Comparison of ENCODE assay signal across 7 cellular contexts in genomic region chr5:160438316-160439204, GRCh38. TPM values are rescaled to one million over a fixed set of nuclear protein-coding genes. Genes with fewer than 3 reads are reported as not detected.
DNase-seq lines count a peak whose midpoint lies in the region; ATAC-seq, FAIRE-seq and TF ChIP-seq lines count a peak whose summit lies in the region.

No MANE protein-coding gene starts in this region.

- H4K20me1 ChIP-seq in K562 (replicated peaks; ENCODE audit: control insufficient read depth, insufficient read depth, low read length) = no peaks in the 10 kb centered on the region

- CTCF ChIA-PET in K562 (lab: Yijun Ruan, JAX; ENCODE audit: low intra/inter-chr PET ratio) = interaction anchor here (0.6 kb wide), 1 partner anchor 214 kb away, joined by 3 read pairs; no protein-coding TSS in a partner anchor

- H3K9me3 Mint-ChIP-seq in T-helper 2 cell treated with Interferon-gamma antibody and Interleukin-4, amounts not matched to agents 5 μg/mL and 100 μg/mL, for 36 hours = no peaks in the 10 kb centered on the region

- H3K9me3 ChIP-seq in K562 (replicated peaks; ENCODE audit: control insufficient read depth, insufficient read depth, low read depth, low read length) (no peaks in the 10 kb centered on the region), skeletal muscle satellite cell (replicated peaks; ENCODE audit: low read length) (no peaks in the 10 kb centered on the region)

- intact Hi-C loops in K562 (cut with micrococcal nuclease) = no loop called here

- in situ Hi-C loops in GM13977 (cut with MboI; ENCODE audit: low pct_unique_long_range_greater_than_20kb, low sequenced_read_pairs, unreplicated experiment) = loop anchor here (5.0 kb wide), 1 partner anchor 44 kb away; no protein-coding TSS in a partner anchor
- in situ Hi-C loops in K562 (cut with MboI) = no loop called here

- H3K4me2 ChIP-seq in K562 (ENCODE audit: insufficient read depth, low read length) (peak overlapping the region; percentile 88), skeletal muscle satellite cell (ENCODE audit: low read length) (peak overlapping the region; percentile 84)

- H3K4me3 ChIP-seq in K562 (peak overlapping the region; percentile 33), iPS-11a (ENCODE audit: low read depth, low read length) (peak overlapping the region; percentile 28), skeletal muscle satellite cell (ENCODE audit: low read length) (peak overlapping the region; percentile 70)

- H3K9ac ChIP-seq in K562 (ENCODE audit: insufficient read depth in 1 of 2, low read depth in 2 of 2, low read length in 2 of 2) = peak overlapping the region in 1 of 2 experiments; percentile 50; a peak in 1 of 4 replicates
- H3K9ac ChIP-seq in skeletal muscle satellite cell (ENCODE audit: low read depth, low read length) = peak overlapping the region; percentile 15

- peak overlapping the region; percentile 98 for H2AFZ ChIP-seq in K562 (ENCODE audit: low read depth, low read length)

- peak; percentile 37 for DNase-seq in GM13977 (ENCODE audit: low spot score)
- peak; percentile 72 for DNase-seq in NCI-H1417 treated with DMSO at 0.1 percent for 48 hours (lab: John Stamatoyannopoulos, UW)
- DNase-seq in T-helper 2 cell treated with Interferon-gamma antibody and Interleukin-4, amounts not matched to agents 5 μg/mL and 100 μg/mL, for 36 hours (ENCODE audit: low spot score) = peak; percentile 62
- peak; percentile 19 to 62 (median 42) for DNase-seq in K562 (ENCODE audit: extremely low read depth in 1 of 4, low spot score in 3 of 4)

- H3K27me3 ChIP-seq in K562 (ENCODE audit: control insufficient read depth in 2 of 2, insufficient read depth in 2 of 2, low read length in 2 of 2) (no peaks in the 10 kb centered on the region; a peak in 1 of 5 replicates), skeletal muscle satellite cell (ENCODE audit: control insufficient read depth, insufficient read depth, low read length) (peaks cover 19% of the 10 kb centered on the region)

- no peaks in the 10 kb centered on the region for H3K36me3 Mint-ChIP-seq in T-helper 2 cell treated with Interferon-gamma antibody and Interleukin-4, amounts not matched to agents 5 μg/mL and 100 μg/mL, for 36 hours (ENCODE audit: low read depth)

- H3K9me1 ChIP-seq in K562 (ENCODE audit: control insufficient read depth, insufficient read depth, low read length) = no peaks in the 10 kb centered on the region

- H3K4me3 Mint-ChIP-seq in T-helper 2 cell treated with Interferon-gamma antibody and Interleukin-4, amounts not matched to agents 5 μg/mL and 100 μg/mL, for 36 hours = peak overlapping the region; percentile 83

- BruUV-seq in K562 (replicated peaks; lab: Mats Ljungman, UMichigan) = no TSS peak

- no peak for TF ChIP-seq EP300 in K562 (IDR thresholded peaks at IDR 0.05; ENCODE audit: low read length)

- FAIRE-seq in K562 (lab: Jason Lieb, UNC) = peak; percentile 90

- peak; percentile 40 for ATAC-seq in HG02798 (IDR thresholded peaks at IDR 0.05; ENCODE audit: poor library complexity, unreplicated experiment)
- peak; percentile 79 for ATAC-seq in K562

- H3K27ac Mint-ChIP-seq in T-helper 2 cell treated with Interferon-gamma antibody and Interleukin-4, amounts not matched to agents 5 μg/mL and 100 μg/mL, for 36 hours = peak overlapping the region; percentile 91

- no peak overlapping the region for H3K27ac ChIP-seq in K562 (ENCODE audit: extremely low read depth, low read depth, low read length)

- no peaks in the 10 kb centered on the region for H3K79me2 ChIP-seq in K562 (ENCODE audit: control insufficient read depth, insufficient read depth, low read length)

- peaks cover 34% of the 10 kb centered on the region for H3K4me1 Mint-ChIP-seq in T-helper 2 cell treated with Interferon-gamma antibody and Interleukin-4, amounts not matched to agents 5 μg/mL and 100 μg/mL, for 36 hours (ENCODE audit: low read depth)

- no peak for TF ChIP-seq POLR2A in K562 (conservative IDR thresholded peaks at IDR 0.05)

- 3% methylated on average over 18 of the region's 18 CpGs for WGBS in K562 (ENCODE audit: insufficient coverage, low coverage, missing lambda C conversion rate)

- peak; percentile 91 for TF ChIP-seq CTCF in GM13977 (IDR thresholded peaks at IDR 0.05; ENCODE audit: extremely low read depth, insufficient read depth, missing control alignments)
- peak; percentile 68 to 81 (median 73) for TF ChIP-seq CTCF in K562 (IDR thresholded peaks at IDR 0.05 in 2 of 3, conservative IDR thresholded peaks at IDR 0.05 in 1 of 3; ENCODE audit: insufficient read depth in 2 of 3, low read depth in 1 of 3, low read length in 3 of 3)

- H3K4me1 ChIP-seq in K562 (replicated peaks in 1 of 2; ENCODE audit: control insufficient read depth in 2 of 2, insufficient read depth in 2 of 2, low read length in 2 of 2) = peaks cover 12 to 14% of the 10 kb centered on the region in 2 experiments; a peak in 4 of 5 replicates
- peaks cover 6% of the 10 kb centered on the region for H3K4me1 ChIP-seq in skeletal muscle satellite cell (ENCODE audit: control insufficient read depth, insufficient read depth, low read length)

- POLR2A ChIA-PET in K562 (lab: Yijun Ruan, JAX) = interaction anchor here (0.7 to 2.9 kb wide), 4 partner anchors 10 to 16 kb away, joined by 3 to 12 read pairs (median 8); partner anchors contain the start of gene PTTG1

- H3K36me3 ChIP-seq in K562 (ENCODE audit: control insufficient read depth, insufficient read depth, low read length) (no peaks in the 10 kb centered on the region), skeletal muscle satellite cell (ENCODE audit: insufficient read depth, low read length) (no peaks in the 10 kb centered on the region)

- peaks cover 2% of the 10 kb centered on the region for H3K27me3 Mint-ChIP-seq in T-helper 2 cell treated with Interferon-gamma antibody and Interleukin-4, amounts not matched to agents 5 μg/mL and 100 μg/mL, for 36 hours (ENCODE audit: low read depth)

- TF ChIP-seq RAD21 in K562 (CRISPR knock-in tag; conservative IDR thresholded peaks at IDR 0.05 in 1 of 2, IDR thresholded peaks at IDR 0.05 in 1 of 2) = peak; percentile 56 to 61

RNA-seq across cellular contexts. Expression of gene PTTG1, which starts 16.9 kb away (rescaled TPM):
- total RNA-seq in K562 (2011; cell fraction: chromatin; rRNA removed; ENCODE audit: low replicate concordance) = 44.6 and 76.9 TPM in 2 replicates
- 57.0 and 61.5 TPM in 2 replicates for total RNA-seq in K562 (2011; cell fraction: nucleolus; rRNA removed)
- total RNA-seq in K562 (2011; cell fraction: nucleoplasm; rRNA removed) = 79.8 and 80.8 TPM in 2 replicates
- total RNA-seq in K562 (2014; rRNA removed) (251 and 270 TPM in 2 replicates), K562 (2014; rRNA removed; fragmentation: Illumina TruSeq; extraction: Trizol) (314 and 340 TPM in 2 replicates), K562 (2015; rRNA removed; fragmentation: Illumina TruSeq; extraction: Trizol) (294 and 318 TPM in 2 replicates), K562 (2021) (193 and 215 TPM in 2 replicates)
- polyA plus RNA-seq in K562 (2011; rRNA removed) (290 and 349 TPM in 2 replicates), K562 (2014; fragmentation: Illumina TruSeq; extraction: Trizol) (522 and 779 TPM in 2 replicates), K562 (2014; fragmentation: Nextera tagmentation; extraction: Ambion mirVana) (1,000 to 10,000 TPM; 1,025 to 1,088 TPM), K562 (2014; rRNA removed) (422 and 674 TPM in 2 replicates)
- polyA plus RNA-seq in K562 (2011; cell fraction: cytosol; rRNA removed) = 437 and 618 TPM in 2 replicates
- 139 and 204 TPM in 2 replicates for polyA plus RNA-seq in K562 (2011; cell fraction: nucleus; rRNA removed)
- 207 and 217 TPM in 2 replicates for polyA plus RNA-seq in K562 (2012)
- 177 and 179 TPM in 2 replicates for polyA minus RNA-seq in K562 (2011; rRNA and poly(A)+ RNA removed)
- polyA minus RNA-seq in K562 (2011; cell fraction: cytosol; rRNA and poly(A)+ RNA removed) = 30.9 and 41.3 TPM in 2 replicates
- 40.8 and 79.1 TPM in 2 replicates for polyA minus RNA-seq in K562 (2011; cell fraction: nucleus; rRNA and poly(A)+ RNA removed)
- total RNA-seq in skeletal muscle satellite cell (2012; rRNA removed) = 144 and 177 TPM in 2 replicates

RNA-seq across cellular contexts. Expression of gene SLU7, which starts 19.7 kb away (rescaled TPM):
- 16.0 and 49.4 TPM in 2 replicates for total RNA-seq in K562 (2011; cell fraction: chromatin; rRNA removed; ENCODE audit: low replicate concordance)
- total RNA-seq in K562 (2011; cell fraction: nucleolus; rRNA removed) = 9.3 and 9.6 TPM in 2 replicates
- 15.6 and 16.1 TPM in 2 replicates for total RNA-seq in K562 (2011; cell fraction: nucleoplasm; rRNA removed)
- total RNA-seq in K562 (2014; rRNA removed) = 51.8 and 65.7 TPM in 2 replicates
- 53.4 and 71.6 TPM in 2 replicates for total RNA-seq in K562 (2014; rRNA removed; fragmentation: Illumina TruSeq; extraction: Trizol)
- total RNA-seq in K562 (2015; rRNA removed; fragmentation: Illumina TruSeq; extraction: Trizol) = 40.8 and 48.1 TPM in 2 replicates
- total RNA-seq in K562 (2021) = 38.4 and 43.6 TPM in 2 replicates
- polyA plus RNA-seq in K562 (2011; rRNA removed) = 46.5 and 56.0 TPM in 2 replicates
- 3.3 and 8.9 TPM in 2 replicates for polyA plus RNA-seq in K562 (2011; cell fraction: cytosol; rRNA removed)
- polyA plus RNA-seq in K562 (2011; cell fraction: nucleus; rRNA removed) = 11.0 and 21.7 TPM in 2 replicates
- polyA plus RNA-seq in K562 (2012) = 56.3 and 61.4 TPM in 2 replicates
- 52.4 and 57.4 TPM in 2 replicates for polyA plus RNA-seq in K562 (2014; fragmentation: Illumina TruSeq; extraction: Trizol)
- 10 to 100 TPM; 42.1 to 54.8 TPM for polyA plus RNA-seq in K562 (2014; fragmentation: Nextera tagmentation; extraction: Ambion mirVana)
- polyA plus RNA-seq in K562 (2014; rRNA removed) = 50.4 and 56.9 TPM in 2 replicates
- 37.2 and 44.6 TPM in 2 replicates for polyA minus RNA-seq in K562 (2011; rRNA and poly(A)+ RNA removed)
- 7.4 and 9.8 TPM in 2 replicates for polyA minus RNA-seq in K562 (2011; cell fraction: cytosol; rRNA and poly(A)+ RNA removed)
- polyA minus RNA-seq in K562 (2011; cell fraction: nucleus; rRNA and poly(A)+ RNA removed) = 11.2 and 18.2 TPM in 2 replicates
- 35.4 and 35.5 TPM in 2 replicates for total RNA-seq in skeletal muscle satellite cell (2012; rRNA removed)

RNA-seq across cellular contexts. Expression of gene FAM200C, which starts 38.7 kb away (rescaled TPM):
- total RNA-seq in K562 (2011; cell fraction: chromatin; rRNA removed; ENCODE audit: low replicate concordance) = 3.4 and 10.9 TPM in 2 replicates
- 2.3 and 4.1 TPM in 2 replicates for total RNA-seq in K562 (2011; cell fraction: nucleolus; rRNA removed)
- 4.4 and 6.7 TPM in 2 replicates for total RNA-seq in K562 (2011; cell fraction: nucleoplasm; rRNA removed)
- 0.86 and 1.5 TPM in 2 replicates for total RNA-seq in K562 (2014; rRNA removed)
- total RNA-seq in K562 (2014; rRNA removed; fragmentation: Illumina TruSeq; extraction: Trizol) = 2.9 and 3.2 TPM in 2 replicates
- 2.2 and 2.5 TPM in 2 replicates for total RNA-seq in K562 (2015; rRNA removed; fragmentation: Illumina TruSeq; extraction: Trizol)
- total RNA-seq in K562 (2021) = 1.7 and 1.9 TPM in 2 replicates
- 7.0 and 7.2 TPM in 2 replicates for polyA plus RNA-seq in K562 (2011; rRNA removed)
- polyA plus RNA-seq in K562 (2011; cell fraction: cytosol; rRNA removed) = 0.98 and 2.7 TPM in 2 replicates
- 3.2 and 5.4 TPM in 2 replicates for polyA plus RNA-seq in K562 (2011; cell fraction: nucleus; rRNA removed)
- 1.7 and 3.3 TPM in 2 replicates for polyA plus RNA-seq in K562 (2012)
- 1.3 and 1.8 TPM in 2 replicates for polyA plus RNA-seq in K562 (2014; fragmentation: Illumina TruSeq; extraction: Trizol)
- polyA plus RNA-seq in K562 (2014; fragmentation: Nextera tagmentation; extraction: Ambion mirVana) = 1 to 10 TPM; 1.3 to 1.8 TPM
- 1.4 and 1.6 TPM in 2 replicates for polyA plus RNA-seq in K562 (2014; rRNA removed)
- 5.4 and 8.6 TPM in 2 replicates for polyA minus RNA-seq in K562 (2011; rRNA and poly(A)+ RNA removed)
- 0.91 and 1.0 TPM in 2 replicates for polyA minus RNA-seq in K562 (2011; cell fraction: cytosol; rRNA and poly(A)+ RNA removed)
- polyA minus RNA-seq in K562 (2011; cell fraction: nucleus; rRNA and poly(A)+ RNA removed) = 3.0 and 7.6 TPM in 2 replicates
- total RNA-seq in skeletal muscle satellite cell (2012; rRNA removed) = 3.3 and 4.6 TPM in 2 replicates
